ENCODE assay signal across 8 cellular contexts in genomic region chr9:15306068-15306756, GRCh38. TPM values are rescaled to one million over a fixed set of nuclear protein-coding genes. Genes with fewer than 3 reads are reported as not detected.
DNase-seq lines count a peak whose midpoint lies in the region; ATAC-seq and TF ChIP-seq lines count a peak whose summit lies in the region.

No MANE protein-coding gene starts in this region.

- WGBS in right lobe of liver (ENCODE audit: insufficient coverage, low coverage, low lambda C conversion rate, missing lambda C conversion rate), result 2% methylated on average over 13 of the region's 32 CpGs

- no peaks in the 10 kb centered on the region for H3K9me3 ChIP-seq in right lobe of liver

- H3K4me1 Mint-ChIP-seq in stimulated activated naive B cell treated with anti-CD40 and anti-IgM and Interleukin-4, amounts not matched to agents 10 μg/mL and 1 μg/mL and 100 μg/mL, for 72 hours, result peaks cover 20 to 37% of the 10 kb centered on the region in 2 donors

- TF ChIP-seq POLR2A in right lobe of liver (IDR thresholded peaks at IDR 0.05), result no peak

- H3K4me3 Mint-ChIP-seq in stimulated activated naive B cell treated with anti-CD40 and anti-IgM and Interleukin-4, amounts not matched to agents 10 μg/mL and 1 μg/mL and 100 μg/mL, for 72 hours, result peak overlapping the region; percentile 99 to 100

- ATAC-seq in GM19324 (IDR thresholded peaks at IDR 0.05; ENCODE audit: low FRiP score, unreplicated experiment) (peak; percentile 17), right lobe of liver (peak; percentile 51 to 66 (median 54)), GM18519 (IDR thresholded peaks at IDR 0.05; ENCODE audit: low FRiP score, unreplicated experiment) (no peak)
- ATAC-seq in stimulated activated naive B cell treated with anti-CD40 and anti-IgM and Interleukin-4, amounts not matched to agents 10 μg/mL and 1 μg/mL and 100 μg/mL, for 72 hours (replicated peaks), result peak; percentile 21 to 28

- no peaks in the 10 kb centered on the region for H3K36me3 ChIP-seq in right lobe of liver

- H3K4me1 ChIP-seq in right lobe of liver, result peaks cover 0 to 22% (median 4%) of the 10 kb centered on the region in 4 donors

- no peaks in the 10 kb centered on the region for H3K27me3 Mint-ChIP-seq in stimulated activated naive B cell treated with anti-CD40 and anti-IgM and Interleukin-4, amounts not matched to agents 10 μg/mL and 1 μg/mL and 100 μg/mL, for 72 hours

- H3K27ac Mint-ChIP-seq in stimulated activated naive B cell treated with anti-CD40 and anti-IgM and Interleukin-4, amounts not matched to agents 10 μg/mL and 1 μg/mL and 100 μg/mL, for 72 hours, result peak overlapping the region; percentile 37

- no peaks in the 10 kb centered on the region for H3K36me3 Mint-ChIP-seq in stimulated activated naive B cell treated with anti-CD40 and anti-IgM and Interleukin-4, amounts not matched to agents 10 μg/mL and 1 μg/mL and 100 μg/mL, for 72 hours

- H3K27me3 ChIP-seq in right lobe of liver, result no peaks in the 10 kb centered on the region

- H3K4me3 ChIP-seq in coronary artery (peak overlapping the region; percentile 96), right lobe of liver (peak overlapping the region; percentile 86 to 89 (median 88))

- H3K27ac ChIP-seq in coronary artery (peak overlapping the region; percentile 88 to 92), right lobe of liver (peak overlapping the region; percentile 49 to 78 (median 73))

- intact Hi-C loops in right lobe of liver (cut with DNase I), result no loop called here

- H3K9me3 Mint-ChIP-seq in stimulated activated naive B cell treated with anti-CD40 and anti-IgM and Interleukin-4, amounts not matched to agents 10 μg/mL and 1 μg/mL and 100 μg/mL, for 72 hours, result no peaks in the 10 kb centered on the region

- DNase-seq in AG08396 (ENCODE audit: low spot score) (peak; percentile 42), NCI-H1092 (lab: John Stamatoyannopoulos, UW) (peak; percentile 80), UCSD-AML1 (lab: John Stamatoyannopoulos, UW; ENCODE audit: unreplicated experiment) (peak; percentile 58), coronary artery (ENCODE audit: low spot score) (peak; percentile 79), right lobe of liver (peak; percentile 67 to 76 (median 72))
- DNase-seq in stimulated activated naive B cell treated with anti-CD40 and anti-IgM and Interleukin-4, amounts not matched to agents 10 μg/mL and 1 μg/mL and 100 μg/mL, for 72 hours, result no peak

- TF ChIP-seq CTCF in coronary artery (IDR thresholded peaks at IDR 0.05) (no peak), right lobe of liver (IDR thresholded peaks at IDR 0.05) (no peak)

RNA-seq across cellular contexts. Expression of gene TTC39B, which starts 0.8 kb away (rescaled TPM):
- 1 to 10 TPM; 4.5 to 9.9 (median 7.6) TPM for total RNA-seq in right lobe of liver
